In the genomic region with DNA sequence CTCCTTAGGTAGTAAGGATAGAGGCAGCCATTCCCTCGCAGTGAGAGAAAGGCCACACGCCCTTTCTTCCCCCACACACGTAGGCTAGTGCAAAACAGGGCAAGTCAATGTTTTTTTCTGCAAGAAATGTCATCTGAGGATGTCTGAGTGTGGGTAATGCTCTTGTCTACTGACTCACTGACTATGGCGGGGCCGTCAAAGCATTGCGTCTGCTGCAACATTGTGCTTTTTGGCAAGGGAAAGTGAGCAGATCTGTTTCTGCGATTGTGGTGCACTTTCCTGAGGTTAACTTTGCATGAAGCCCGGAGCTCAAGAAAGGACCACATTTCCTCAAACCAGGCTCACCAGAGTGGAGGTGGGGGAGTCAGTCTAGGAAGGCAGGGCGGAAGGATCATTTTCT, we compare ENCODE assay signal across 1 cellular context.
TF ChIP-seq lines count a peak whose summit lies in the region.

No MANE protein-coding gene starts in this region.

TF ChIP-seq in HepG2, 621 proteins besides CTCF, POLR2A, EP300 and RAD21 (continued from another document):
- TF ChIP-seq, protein P1, sequence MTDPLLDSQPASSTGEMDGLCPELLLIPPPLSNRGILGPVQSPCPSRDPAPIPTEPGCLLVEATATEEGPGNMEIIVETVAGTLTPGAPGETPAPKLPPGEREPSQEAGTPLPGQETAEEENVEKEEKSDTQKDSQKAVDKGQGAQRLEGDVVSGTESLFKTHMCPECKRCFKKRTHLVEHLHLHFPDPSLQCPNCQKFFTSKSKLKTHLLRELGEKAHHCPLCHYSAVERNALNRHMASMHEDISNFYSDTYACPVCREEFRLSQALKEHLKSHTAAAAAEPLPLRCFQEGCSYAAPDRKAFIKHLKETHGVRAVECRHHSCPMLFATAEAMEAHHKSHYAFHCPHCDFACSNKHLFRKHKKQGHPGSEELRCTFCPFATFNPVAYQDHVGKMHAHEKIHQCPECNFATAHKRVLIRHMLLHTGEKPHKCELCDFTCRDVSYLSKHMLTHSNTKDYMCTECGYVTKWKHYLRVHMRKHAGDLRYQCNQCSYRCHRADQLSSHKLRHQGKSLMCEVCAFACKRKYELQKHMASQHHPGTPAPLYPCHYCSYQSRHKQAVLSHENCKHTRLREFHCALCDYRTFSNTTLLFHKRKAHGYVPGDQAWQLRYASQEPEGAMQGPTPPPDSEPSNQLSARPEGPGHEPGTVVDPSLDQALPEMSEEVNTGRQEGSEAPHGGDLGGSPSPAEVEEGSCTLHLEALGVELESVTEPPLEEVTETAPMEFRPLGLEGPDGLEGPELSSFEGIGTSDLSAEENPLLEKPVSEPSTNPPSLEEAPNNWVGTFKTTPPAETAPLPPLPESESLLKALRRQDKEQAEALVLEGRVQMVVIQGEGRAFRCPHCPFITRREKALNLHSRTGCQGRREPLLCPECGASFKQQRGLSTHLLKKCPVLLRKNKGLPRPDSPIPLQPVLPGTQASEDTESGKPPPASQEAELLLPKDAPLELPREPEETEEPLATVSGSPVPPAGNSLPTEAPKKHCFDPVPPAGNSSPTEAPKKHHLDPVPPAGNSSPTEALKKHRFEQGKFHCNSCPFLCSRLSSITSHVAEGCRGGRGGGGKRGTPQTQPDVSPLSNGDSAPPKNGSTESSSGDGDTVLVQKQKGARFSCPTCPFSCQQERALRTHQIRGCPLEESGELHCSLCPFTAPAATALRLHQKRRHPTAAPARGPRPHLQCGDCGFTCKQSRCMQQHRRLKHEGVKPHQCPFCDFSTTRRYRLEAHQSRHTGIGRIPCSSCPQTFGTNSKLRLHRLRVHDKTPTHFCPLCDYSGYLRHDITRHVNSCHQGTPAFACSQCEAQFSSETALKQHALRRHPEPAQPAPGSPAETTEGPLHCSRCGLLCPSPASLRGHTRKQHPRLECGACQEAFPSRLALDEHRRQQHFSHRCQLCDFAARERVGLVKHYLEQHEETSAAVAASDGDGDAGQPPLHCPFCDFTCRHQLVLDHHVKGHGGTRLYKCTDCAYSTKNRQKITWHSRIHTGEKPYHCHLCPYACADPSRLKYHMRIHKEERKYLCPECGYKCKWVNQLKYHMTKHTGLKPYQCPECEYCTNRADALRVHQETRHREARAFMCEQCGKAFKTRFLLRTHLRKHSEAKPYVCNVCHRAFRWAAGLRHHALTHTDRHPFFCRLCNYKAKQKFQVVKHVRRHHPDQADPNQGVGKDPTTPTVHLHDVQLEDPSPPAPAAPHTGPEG (CRISPR knock-in tag; IDR thresholded peaks at IDR 0.05), result 0 out of 2 replicates have a peak, but pooled peaks have one; percentile 40
- TF ChIP-seq, protein P2, sequence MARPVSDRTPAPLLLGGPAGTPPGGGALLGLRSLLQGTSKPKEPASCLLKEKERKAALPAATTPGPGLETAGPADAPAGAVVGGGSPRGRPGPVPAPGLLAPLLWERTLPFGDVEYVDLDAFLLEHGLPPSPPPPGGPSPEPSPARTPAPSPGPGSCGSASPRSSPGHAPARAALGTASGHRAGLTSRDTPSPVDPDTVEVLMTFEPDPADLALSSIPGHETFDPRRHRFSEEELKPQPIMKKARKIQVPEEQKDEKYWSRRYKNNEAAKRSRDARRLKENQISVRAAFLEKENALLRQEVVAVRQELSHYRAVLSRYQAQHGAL (CRISPR knock-in tag; IDR thresholded peaks at IDR 0.05; ENCODE audit: not compliant biosample characterization), result peak; percentile 48
- no peak for TF ChIP-seq SKI (IDR thresholded peaks at IDR 0.05; ENCODE audit: partially characterized antibody)
- no peak for TF ChIP-seq NR2C2 (CRISPR knock-in tag; IDR thresholded peaks at IDR 0.05; ENCODE audit: borderline replicate concordance)
- peak; percentile 37 for TF ChIP-seq PRPF4 (IDR thresholded peaks at IDR 0.05; ENCODE audit: low read depth, low read length, poor library complexity, severe bottlenecking)
- TF ChIP-seq NRL (CRISPR knock-in tag; IDR thresholded peaks at IDR 0.05; ENCODE audit: borderline replicate concordance), result no peak
- TF ChIP-seq ZNF761 (CRISPR knock-in tag; conservative IDR thresholded peaks at IDR 0.05), result 0 out of 2 replicates have a peak, but pooled peaks have one; percentile 14
- no peak for TF ChIP-seq HHEX (CRISPR knock-in tag; IDR thresholded peaks at IDR 0.05)
- peak; percentile 4 for TF ChIP-seq JARID2 (CRISPR knock-in tag; IDR thresholded peaks at IDR 0.05; ENCODE audit: insufficient replicate concordance)
- TF ChIP-seq, protein P3, sequence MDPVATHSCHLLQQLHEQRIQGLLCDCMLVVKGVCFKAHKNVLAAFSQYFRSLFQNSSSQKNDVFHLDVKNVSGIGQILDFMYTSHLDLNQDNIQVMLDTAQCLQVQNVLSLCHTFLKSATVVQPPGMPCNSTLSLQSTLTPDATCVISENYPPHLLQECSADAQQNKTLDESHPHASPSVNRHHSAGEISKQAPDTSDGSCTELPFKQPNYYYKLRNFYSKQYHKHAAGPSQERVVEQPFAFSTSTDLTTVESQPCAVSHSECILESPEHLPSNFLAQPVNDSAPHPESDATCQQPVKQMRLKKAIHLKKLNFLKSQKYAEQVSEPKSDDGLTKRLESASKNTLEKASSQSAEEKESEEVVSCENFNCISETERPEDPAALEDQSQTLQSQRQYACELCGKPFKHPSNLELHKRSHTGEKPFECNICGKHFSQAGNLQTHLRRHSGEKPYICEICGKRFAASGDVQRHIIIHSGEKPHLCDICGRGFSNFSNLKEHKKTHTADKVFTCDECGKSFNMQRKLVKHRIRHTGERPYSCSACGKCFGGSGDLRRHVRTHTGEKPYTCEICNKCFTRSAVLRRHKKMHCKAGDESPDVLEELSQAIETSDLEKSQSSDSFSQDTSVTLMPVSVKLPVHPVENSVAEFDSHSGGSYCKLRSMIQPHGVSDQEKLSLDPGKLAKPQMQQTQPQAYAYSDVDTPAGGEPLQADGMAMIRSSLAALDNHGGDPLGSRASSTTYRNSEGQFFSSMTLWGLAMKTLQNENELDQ (CRISPR knock-in tag; IDR thresholded peaks at IDR 0.05; ENCODE audit: borderline replicate concordance), result peak; percentile 81; the same call in 1 of the 2 replicates
- no peak for TF ChIP-seq ZNF451 (CRISPR knock-in tag; IDR thresholded peaks at IDR 0.05)
- TF ChIP-seq POGZ (CRISPR knock-in tag; IDR thresholded peaks at IDR 0.05), result no peak
- TF ChIP-seq, protein P4, sequence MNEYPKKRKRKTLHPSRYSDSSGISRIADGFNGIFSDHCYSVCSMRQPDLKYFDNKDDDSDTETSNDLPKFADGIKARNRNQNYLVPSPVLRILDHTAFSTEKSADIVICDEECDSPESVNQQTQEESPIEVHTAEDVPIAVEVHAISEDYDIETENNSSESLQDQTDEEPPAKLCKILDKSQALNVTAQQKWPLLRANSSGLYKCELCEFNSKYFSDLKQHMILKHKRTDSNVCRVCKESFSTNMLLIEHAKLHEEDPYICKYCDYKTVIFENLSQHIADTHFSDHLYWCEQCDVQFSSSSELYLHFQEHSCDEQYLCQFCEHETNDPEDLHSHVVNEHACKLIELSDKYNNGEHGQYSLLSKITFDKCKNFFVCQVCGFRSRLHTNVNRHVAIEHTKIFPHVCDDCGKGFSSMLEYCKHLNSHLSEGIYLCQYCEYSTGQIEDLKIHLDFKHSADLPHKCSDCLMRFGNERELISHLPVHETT (CRISPR knock-in tag; conservative IDR thresholded peaks at IDR 0.05), result no peak
- no peak for TF ChIP-seq ZBTB1 (CRISPR knock-in tag; IDR thresholded peaks at IDR 0.05; ENCODE audit: borderline replicate concordance)
- TF ChIP-seq CHCHD3 (CRISPR knock-in tag; IDR thresholded peaks at IDR 0.05), result no peak
- TF ChIP-seq, protein P5, sequence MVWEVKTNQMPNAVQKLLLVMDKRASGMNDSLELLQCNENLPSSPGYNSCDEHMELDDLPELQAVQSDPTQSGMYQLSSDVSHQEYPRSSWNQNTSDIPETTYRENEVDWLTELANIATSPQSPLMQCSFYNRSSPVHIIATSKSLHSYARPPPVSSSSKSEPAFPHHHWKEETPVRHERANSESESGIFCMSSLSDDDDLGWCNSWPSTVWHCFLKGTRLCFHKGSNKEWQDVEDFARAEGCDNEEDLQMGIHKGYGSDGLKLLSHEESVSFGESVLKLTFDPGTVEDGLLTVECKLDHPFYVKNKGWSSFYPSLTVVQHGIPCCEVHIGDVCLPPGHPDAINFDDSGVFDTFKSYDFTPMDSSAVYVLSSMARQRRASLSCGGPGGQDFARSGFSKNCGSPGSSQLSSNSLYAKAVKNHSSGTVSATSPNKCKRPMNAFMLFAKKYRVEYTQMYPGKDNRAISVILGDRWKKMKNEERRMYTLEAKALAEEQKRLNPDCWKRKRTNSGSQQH (CRISPR knock-in tag; IDR thresholded peaks at IDR 0.05; ENCODE audit: low read depth), result no peak
- 0 out of 2 replicates have a peak, but pooled peaks have one; percentile 0 for TF ChIP-seq MED1 (CRISPR knock-in tag; IDR thresholded peaks at IDR 0.05)
- TF ChIP-seq MBNL3 (CRISPR knock-in tag; conservative IDR thresholded peaks at IDR 0.05), result no peak
- TF ChIP-seq ZNF737 (CRISPR knock-in tag; IDR thresholded peaks at IDR 0.05; ENCODE audit: borderline replicate concordance), result no peak; the same call in 1 of the 2 replicates
- peak; percentile 73; the same call in 1 of the 2 replicates for TF ChIP-seq NCOA5 (CRISPR knock-in tag; IDR thresholded peaks at IDR 0.05)
- no peak for TF ChIP-seq SMARCC2 (IDR thresholded peaks at IDR 0.05)
- TF ChIP-seq, protein P6, sequence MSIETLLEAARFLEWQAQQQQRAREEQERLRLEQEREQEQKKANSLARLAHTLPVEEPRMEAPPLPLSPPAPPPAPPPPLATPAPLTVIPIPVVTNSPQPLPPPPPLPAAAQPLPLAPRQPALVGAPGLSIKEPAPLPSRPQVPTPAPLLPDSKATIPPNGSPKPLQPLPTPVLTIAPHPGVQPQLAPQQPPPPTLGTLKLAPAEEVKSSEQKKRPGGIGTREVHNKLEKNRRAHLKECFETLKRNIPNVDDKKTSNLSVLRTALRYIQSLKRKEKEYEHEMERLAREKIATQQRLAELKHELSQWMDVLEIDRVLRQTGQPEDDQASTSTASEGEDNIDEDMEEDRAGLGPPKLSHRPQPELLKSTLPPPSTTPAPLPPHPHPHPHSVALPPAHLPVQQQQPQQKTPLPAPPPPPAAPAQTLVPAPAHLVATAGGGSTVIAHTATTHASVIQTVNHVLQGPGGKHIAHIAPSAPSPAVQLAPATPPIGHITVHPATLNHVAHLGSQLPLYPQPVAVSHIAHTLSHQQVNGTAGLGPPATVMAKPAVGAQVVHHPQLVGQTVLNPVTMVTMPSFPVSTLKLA (IDR thresholded peaks at IDR 0.05), result no peak
- TF ChIP-seq, protein P7, sequence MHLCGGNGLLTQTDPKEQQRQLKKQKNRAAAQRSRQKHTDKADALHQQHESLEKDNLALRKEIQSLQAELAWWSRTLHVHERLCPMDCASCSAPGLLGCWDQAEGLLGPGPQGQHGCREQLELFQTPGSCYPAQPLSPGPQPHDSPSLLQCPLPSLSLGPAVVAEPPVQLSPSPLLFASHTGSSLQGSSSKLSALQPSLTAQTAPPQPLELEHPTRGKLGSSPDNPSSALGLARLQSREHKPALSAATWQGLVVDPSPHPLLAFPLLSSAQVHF (CRISPR knock-in tag; IDR thresholded peaks at IDR 0.05), result no peak
- no peak for TF ChIP-seq YY1 (IDR thresholded peaks at IDR 0.05; ENCODE audit: insufficient read depth, insufficient replicate concordance, low read depth, low read length)
- TF ChIP-seq BRD4 (CRISPR knock-in tag; IDR thresholded peaks at IDR 0.05), result peak; percentile 60; the same call in 1 of the 2 replicates
- no peak for TF ChIP-seq ISL2 (CRISPR knock-in tag; IDR thresholded peaks at IDR 0.05)
- TF ChIP-seq TSC22D2 (CRISPR knock-in tag; IDR thresholded peaks at IDR 0.05; ENCODE audit: borderline replicate concordance), result 0 out of 2 replicates have a peak, but pooled peaks have one; percentile 7
- TF ChIP-seq ZFP37 (CRISPR knock-in tag; IDR thresholded peaks at IDR 0.05; ENCODE audit: borderline replicate concordance), result no peak
- TF ChIP-seq ZFAT (CRISPR knock-in tag; conservative IDR thresholded peaks at IDR 0.05), result no peak
- TF ChIP-seq, protein P8, sequence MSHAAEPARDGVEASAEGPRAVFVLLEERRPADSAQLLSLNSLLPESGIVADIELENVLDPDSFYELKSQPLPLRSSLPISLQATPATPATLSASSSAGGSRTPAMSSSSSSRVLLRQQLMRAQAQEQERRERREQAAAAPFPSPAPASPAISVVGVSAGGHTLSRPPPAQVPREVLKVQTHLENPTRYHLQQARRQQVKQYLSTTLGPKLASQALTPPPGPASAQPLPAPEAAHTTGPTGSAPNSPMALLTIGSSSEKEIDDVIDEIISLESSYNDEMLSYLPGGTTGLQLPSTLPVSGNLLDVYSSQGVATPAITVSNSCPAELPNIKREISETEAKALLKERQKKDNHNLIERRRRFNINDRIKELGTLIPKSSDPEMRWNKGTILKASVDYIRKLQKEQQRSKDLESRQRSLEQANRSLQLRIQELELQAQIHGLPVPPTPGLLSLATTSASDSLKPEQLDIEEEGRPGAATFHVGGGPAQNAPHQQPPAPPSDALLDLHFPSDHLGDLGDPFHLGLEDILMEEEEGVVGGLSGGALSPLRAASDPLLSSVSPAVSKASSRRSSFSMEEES (CRISPR knock-in tag; IDR thresholded peaks at IDR 0.05), result no peak
- TF ChIP-seq, protein P9, sequence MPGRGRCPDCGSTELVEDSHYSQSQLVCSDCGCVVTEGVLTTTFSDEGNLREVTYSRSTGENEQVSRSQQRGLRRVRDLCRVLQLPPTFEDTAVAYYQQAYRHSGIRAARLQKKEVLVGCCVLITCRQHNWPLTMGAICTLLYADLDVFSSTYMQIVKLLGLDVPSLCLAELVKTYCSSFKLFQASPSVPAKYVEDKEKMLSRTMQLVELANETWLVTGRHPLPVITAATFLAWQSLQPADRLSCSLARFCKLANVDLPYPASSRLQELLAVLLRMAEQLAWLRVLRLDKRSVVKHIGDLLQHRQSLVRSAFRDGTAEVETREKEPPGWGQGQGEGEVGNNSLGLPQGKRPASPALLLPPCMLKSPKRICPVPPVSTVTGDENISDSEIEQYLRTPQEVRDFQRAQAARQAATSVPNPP (CRISPR knock-in tag; IDR thresholded peaks at IDR 0.05), result no peak
- TF ChIP-seq KLF16 (CRISPR knock-in tag; IDR thresholded peaks at IDR 0.05), result no peak
- TF ChIP-seq NCOA2 (CRISPR knock-in tag; IDR thresholded peaks at IDR 0.05), result no peak
- TF ChIP-seq ZNF660 (CRISPR knock-in tag; IDR thresholded peaks at IDR 0.05; ENCODE audit: borderline replicate concordance, low read depth), result no peak
- TF ChIP-seq ZFP90 (CRISPR knock-in tag; IDR thresholded peaks at IDR 0.05; ENCODE audit: borderline replicate concordance), result peak; percentile 70; the same call in 1 of the 2 replicates
